In the genomic region with DNA sequence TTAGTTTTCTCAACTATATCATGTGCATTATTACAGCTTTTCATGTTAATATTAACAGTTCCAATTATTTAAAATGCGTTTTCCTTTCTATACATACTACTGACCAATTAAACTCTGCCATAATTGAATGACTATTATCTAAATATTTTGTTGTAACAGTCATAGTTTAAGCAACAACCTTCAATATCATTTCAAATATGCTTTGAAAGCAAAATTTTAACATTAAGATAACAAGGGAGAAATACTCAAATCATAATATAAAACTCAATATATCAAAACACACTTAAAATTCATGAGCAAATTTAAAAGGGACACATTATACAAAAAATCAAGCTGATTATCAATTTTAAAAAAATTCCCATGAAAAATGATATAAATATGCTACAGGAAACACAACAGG, we compare ENCODE assay signal across 25 cellular contexts.
"Had no signal": no experiment of that assay in that cellular context is flagged by ENCODE, and none has a peak within 500 bp of the region (broad histone marks: within the 10 kb centered on the region; RNA-seq: fewer than 3 reads in every experiment).

No MANE protein-coding gene starts in this region.

- H3K4me3 ChIP-seq: colonic mucosa, esophagus squamous epithelium, heart right ventricle, lung, stomach, thyroid gland, vagina had no signal

- ATAC-seq: heart right ventricle; natural killer cell treated with Interleukin-12 subunit alpha and Interleukin-12 subunit beta and Interleukin-15 and Interleukin-18, amount 100 ng/mL, for 72 hours; stimulated activated effector memory CD8-positive, alpha-beta T cell treated with anti-CD3 and anti-CD28 coated beads, Interleukin-12 subunit alpha, Interleukin-12 subunit beta, amount 100 ng/mL, for 72 hours had no signal

- H2AFZ ChIP-seq: parathyroid adenoma had no signal

- H3K27me3 ChIP-seq: colonic mucosa, esophagus squamous epithelium, heart right ventricle, neutrophil, stomach, thyroid gland, vagina had no signal

- H3K79me2 ChIP-seq: parathyroid adenoma had no signal

- H3K36me3 Mint-ChIP-seq: natural killer cell treated with Interleukin-12 subunit alpha and Interleukin-12 subunit beta and Interleukin-15 and Interleukin-18, amount 100 ng/mL, for 72 hours had no signal

- FAIRE-seq: keratinocyte had no signal

- H3K9ac ChIP-seq: parathyroid adenoma had no signal

- H3K4me1 ChIP-seq: colonic mucosa, esophagus squamous epithelium, heart right ventricle, parathyroid adenoma, stomach had no signal

- H3K27ac Mint-ChIP-seq: dendritic cell treated with granulocyte-macrophage colony-stimulating factor and Interleukin-4, amounts not matched to agents 40 ng/mL and 50 ng/mL, for 4 days; immature natural killer cell; memory B cell; natural killer cell treated with Interleukin-12 subunit alpha and Interleukin-12 subunit beta and Interleukin-15 and Interleukin-18, amount 100 ng/mL, for 72 hours; stimulated activated effector memory CD8-positive, alpha-beta T cell treated with anti-CD3 and anti-CD28 coated beads, Interleukin-12 subunit alpha, Interleukin-12 subunit beta, amount 100 ng/mL, for 72 hours had no signal

- H3K36me3 ChIP-seq: colonic mucosa had no signal

- H3K9me3 ChIP-seq: colonic mucosa, esophagus squamous epithelium, heart right ventricle, neutrophil, stomach, thyroid gland, vagina had no signal

- DNase-seq: colonic mucosa; effector memory CD4-positive, alpha-beta T cell; erythroblast; esophagus squamous epithelium; foreskin melanocyte; glutamatergic neuron; heart right ventricle; hypothalamus; immature natural killer cell; stimulated activated CD4-positive, alpha-beta T cell treated with anti-CD3 and anti-CD28 coated beads, Interleukin-2, amount 100 ng/mL, for 24 hours; stimulated activated CD4-positive, alpha-beta T cell treated with anti-CD3 and anti-CD28 coated beads, Interleukin-4, amount 100 ng/mL, for 24 hours; stimulated activated naive CD4-positive, alpha-beta T cell treated with Interleukin-2 at 50 U/mL for 16 hours; stomach; thyroid gland; trophoblast cell had no signal

- H3K9me3 Mint-ChIP-seq: dendritic cell treated with granulocyte-macrophage colony-stimulating factor and Interleukin-4, amounts not matched to agents 40 ng/mL and 50 ng/mL, for 4 days; immature natural killer cell; memory B cell; natural killer cell treated with Interleukin-12 subunit alpha and Interleukin-12 subunit beta and Interleukin-15 and Interleukin-18, amount 100 ng/mL, for 72 hours; neural crest cell; stimulated activated effector memory CD8-positive, alpha-beta T cell treated with anti-CD3 and anti-CD28 coated beads, Interleukin-12 subunit alpha, Interleukin-12 subunit beta, amount 100 ng/mL, for 72 hours had no signal

- H3K27ac ChIP-seq: colonic mucosa, esophagus squamous epithelium, heart right ventricle, neutrophil, parathyroid adenoma, stomach, thyroid gland, vagina had no signal
